ENCODE assay signal across 18 cellular contexts in the genomic region with DNA sequence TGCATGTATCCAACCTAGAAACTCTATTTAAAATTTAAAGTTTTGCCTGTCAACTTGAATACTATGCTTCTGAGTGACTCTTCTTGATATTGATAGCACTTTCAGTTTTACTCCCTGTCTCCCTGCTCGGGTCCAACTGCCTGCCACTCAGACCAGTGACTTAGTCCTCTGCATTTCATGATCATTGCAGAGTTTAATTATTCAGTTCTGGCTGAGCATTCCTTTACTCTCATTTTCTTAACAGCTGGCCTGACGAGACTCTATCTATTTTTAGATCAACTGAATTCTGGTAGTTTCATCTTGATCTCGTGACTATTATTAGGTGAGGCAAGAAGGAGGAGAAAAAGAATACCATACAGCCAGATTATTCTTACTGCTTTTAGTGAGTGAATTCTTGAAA.
DNase-seq lines count a peak whose midpoint lies in the region; ATAC-seq, FAIRE-seq and TF ChIP-seq lines count a peak whose summit lies in the region.
"Had no signal": no experiment of that assay in that cellular context is flagged by ENCODE, and none has a peak within 500 bp of the region (broad histone marks: within the 10 kb centered on the region; RNA-seq: fewer than 3 reads in every experiment).

No MANE protein-coding gene starts in this region.

- intact Hi-C loops in HCT116 (cut with micrococcal nuclease) (no loop called here), kidney (cut with DNase I) (no loop called here)
- intact Hi-C loops in naive thymus-derived CD4-positive, alpha-beta T cell (cut with micrococcal nuclease), result no loop called here

- H3K27ac Mint-ChIP-seq in naive thymus-derived CD4-positive, alpha-beta T cell, result no peak overlapping the region
- H3K27ac Mint-ChIP-seq: activated CD4-positive, alpha-beta T cell treated with anti-CD3 and anti-CD28 coated beads for 36 hours; T-helper 1 cell treated with Interleukin-12 subunit alpha and Interleukin-12 subunit beta and Interleukin-4 antibody, amounts not matched to agents 30 μg/mL and 1 μg/mL, for 36 hours had no signal

- CTCF ChIA-PET in HCT116 (lab: Charles Lee), result no interaction called here
- CTCF ChIA-PET in naive thymus-derived CD4-positive, alpha-beta T cell (lab: Charles Lee), result no interaction called here

- H2AFZ ChIP-seq in HCT116 (ENCODE audit: low read depth, low read length, poor library complexity, severe bottlenecking) (peak overlapping the region; percentile 60), osteoblast (ENCODE audit: low read length) (no peak overlapping the region)

- BruUV-seq in HCT116 (replicated peaks; lab: Mats Ljungman, UMichigan), result no TSS peak

- H3K27me3 ChIP-seq in HCT116 (ENCODE audit: insufficient read depth, low read length) (no peaks in the 10 kb centered on the region), osteoblast (ENCODE audit: insufficient read depth, low read length) (no peaks in the 10 kb centered on the region)
- H3K27me3 ChIP-seq in naive thymus-derived CD4-positive, alpha-beta T cell (ENCODE audit: control insufficient read depth in 2 of 2, insufficient read depth in 2 of 2, low read length in 2 of 2), result no peaks in the 10 kb centered on the region
- H3K27me3 ChIP-seq: colonic mucosa, upper lobe of left lung had no signal

- H4K20me1 ChIP-seq in HCT116 (ENCODE audit: insufficient read depth), result no peaks in the 10 kb centered on the region
- H4K20me1 ChIP-seq in osteoblast (ENCODE audit: insufficient read depth, low read length), result no peaks in the 10 kb centered on the region

- no peaks in the 10 kb centered on the region for H3K4me1 Mint-ChIP-seq in naive thymus-derived CD4-positive, alpha-beta T cell
- H3K4me1 Mint-ChIP-seq: activated CD4-positive, alpha-beta T cell treated with anti-CD3 and anti-CD28 coated beads for 36 hours had no signal

- H3K27ac ChIP-seq in HCT116 (ENCODE audit: low read depth, low read length), result no peak overlapping the region
- no peak overlapping the region for H3K27ac ChIP-seq in substantia nigra (ENCODE audit: low read depth, low read length, poor library complexity, severe bottlenecking)
- H3K27ac ChIP-seq in naive thymus-derived CD4-positive, alpha-beta T cell (ENCODE audit: low read depth, low read length), result no peak overlapping the region
- no peak overlapping the region for H3K27ac ChIP-seq in kidney (ENCODE audit: low read depth in 2 of 2, low read length in 2 of 2)
- no peak overlapping the region for H3K27ac ChIP-seq in osteoblast (ENCODE audit: low read depth, low read length)
- H3K27ac ChIP-seq: colonic mucosa, upper lobe of left lung had no signal

- no peaks in the 10 kb centered on the region for H3K36me3 Mint-ChIP-seq in naive thymus-derived CD4-positive, alpha-beta T cell

- TF ChIP-seq CTCF in HCT116 (IDR thresholded peaks at IDR 0.05 in 2 of 3, conservative IDR thresholded peaks at IDR 0.05 in 1 of 3; ENCODE audit: borderline replicate concordance in 1 of 3, insufficient read depth in 1 of 3, low read depth in 2 of 3, low read length in 2 of 3) (no peak), kidney (IDR thresholded peaks at IDR 0.05; ENCODE audit: borderline replicate concordance, extremely low read depth, insufficient read depth) (no peak), osteoblast (IDR thresholded peaks at IDR 0.05; ENCODE audit: extremely low read depth, low read depth, low read length) (no peak)

- H3K9me3 ChIP-seq in HCT116 (ENCODE audit: control insufficient read depth in 1 of 2, insufficient read depth in 1 of 2, low read depth in 1 of 2, low read length in 2 of 2) (no peaks in the 10 kb centered on the region), kidney (ENCODE audit: control insufficient read depth in 1 of 2, low read length in 2 of 2) (no peaks in the 10 kb centered on the region), osteoblast (ENCODE audit: low read depth, low read length) (peaks cover 3% of the 10 kb centered on the region)
- no peaks in the 10 kb centered on the region for H3K9me3 ChIP-seq in naive thymus-derived CD4-positive, alpha-beta T cell (ENCODE audit: control insufficient read depth in 2 of 3, low read length in 3 of 3)
- H3K9me3 ChIP-seq: colonic mucosa, upper lobe of left lung had no signal

- H3K4me2 ChIP-seq in HCT116 (ENCODE audit: low read length), result no peak overlapping the region
- no peak overlapping the region for H3K4me2 ChIP-seq in osteoblast (ENCODE audit: insufficient read depth, low read length)

- peak; percentile 8 for DNase-seq in EH (ENCODE audit: low read depth)
- no peak for DNase-seq in HCT116 (ENCODE audit: low read depth, low spot score)
- peak; percentile 8 for DNase-seq in RCC 7860 (ENCODE audit: low spot score)
- peak; percentile 54 for DNase-seq in kidney tubule cell (ENCODE audit: low spot score)
- DNase-seq in substantia nigra (lab: John Stamatoyannopoulos, UW), result no peak
- DNase-seq in naive thymus-derived CD4-positive, alpha-beta T cell, result no peak
- no peak for DNase-seq in kidney
- no peak for DNase-seq in osteoblast (ENCODE audit: insufficient read length, low spot score, missing footprints)
- DNase-seq: activated CD4-positive, alpha-beta T cell treated with anti-CD3 and anti-CD28 coated beads for 36 hours; activated T-cell treated with anti-CD3 and anti-CD28 coated beads, Interleukin-2, amount 50 U/mL, for 48 hours; amygdala; colonic mucosa; GOT3; left cardiac atrium; stimulated activated CD4-positive, alpha-beta T cell treated with anti-CD3 and anti-CD28 coated beads, Interleukin-2, amount 100 ng/mL, for 48 hours; upper lobe of left lung had no signal

- POLR2A ChIA-PET in HCT116 (lab: Charles Lee), result no interaction called here
- POLR2A ChIA-PET in naive thymus-derived CD4-positive, alpha-beta T cell (lab: Charles Lee), result no interaction called here

- no peak for ATAC-seq in HCT116
- ATAC-seq in naive thymus-derived CD4-positive, alpha-beta T cell, result no peak
- ATAC-seq: activated CD4-positive, alpha-beta T cell treated with anti-CD3 and anti-CD28 coated beads for 36 hours; left cardiac atrium had no signal

- no peaks in the 10 kb centered on the region for H3K36me3 ChIP-seq in HCT116 (ENCODE audit: control insufficient read depth in 1 of 2, insufficient read depth in 2 of 2, low read length in 2 of 2)
- H3K36me3 ChIP-seq in naive thymus-derived CD4-positive, alpha-beta T cell (ENCODE audit: control insufficient read depth in 2 of 3, insufficient read depth in 3 of 3, low read length in 3 of 3), result no peaks in the 10 kb centered on the region
- H3K36me3 ChIP-seq in kidney (ENCODE audit: control insufficient read depth in 1 of 2, insufficient read depth in 2 of 2, low read length in 2 of 2), result no peaks in the 10 kb centered on the region
- no peaks in the 10 kb centered on the region for H3K36me3 ChIP-seq in osteoblast (ENCODE audit: insufficient read depth, low read length)
- H3K36me3 ChIP-seq: colonic mucosa, upper lobe of left lung had no signal

- no peak overlapping the region for H3K4me3 Mint-ChIP-seq in naive thymus-derived CD4-positive, alpha-beta T cell
- H3K4me3 Mint-ChIP-seq: activated CD4-positive, alpha-beta T cell treated with anti-CD3 and anti-CD28 coated beads for 36 hours; T-helper 1 cell treated with Interleukin-12 subunit alpha and Interleukin-12 subunit beta and Interleukin-4 antibody, amounts not matched to agents 30 μg/mL and 1 μg/mL, for 36 hours had no signal

- H3K9ac ChIP-seq in HCT116 (ENCODE audit: low read length), result no peak overlapping the region
- no peak overlapping the region for H3K9ac ChIP-seq in kidney (ENCODE audit: low read length in 2 of 2)

- H3K4me1 ChIP-seq in HCT116 (ENCODE audit: control insufficient read depth in 1 of 2, insufficient read depth in 2 of 2, low read length in 2 of 2) (no peaks in the 10 kb centered on the region), kidney (ENCODE audit: control insufficient read depth in 1 of 2, insufficient read depth in 1 of 2, low read depth in 1 of 2, low read length in 2 of 2) (no peaks in the 10 kb centered on the region), osteoblast (ENCODE audit: insufficient read depth, low read length) (no peaks in the 10 kb centered on the region)
- H3K4me1 ChIP-seq in naive thymus-derived CD4-positive, alpha-beta T cell (ENCODE audit: control insufficient read depth in 2 of 2, insufficient read depth in 2 of 2, low read length in 2 of 2), result no peaks in the 10 kb centered on the region
- H3K4me1 ChIP-seq: colonic mucosa, upper lobe of left lung had no signal

- H3K9me2 ChIP-seq in HCT116 (ENCODE audit: insufficient read depth), result no peaks in the 10 kb centered on the region

- no peaks in the 10 kb centered on the region for H3K79me2 ChIP-seq in HCT116 (ENCODE audit: insufficient read depth, low read length)
- H3K79me2 ChIP-seq in osteoblast (ENCODE audit: insufficient read depth, low read length), result no peaks in the 10 kb centered on the region

- TF ChIP-seq RAD21 in HCT116 (IDR thresholded peaks at IDR 0.05; ENCODE audit: low read depth), result no peak

- peaks cover 0 to 18% (median 4%) of the 10 kb centered on the region in 11 donors for H3K9me3 Mint-ChIP-seq in naive thymus-derived CD4-positive, alpha-beta T cell

- no peaks in the 10 kb centered on the region for H3K27me3 Mint-ChIP-seq in naive thymus-derived CD4-positive, alpha-beta T cell
- H3K27me3 Mint-ChIP-seq: activated CD4-positive, alpha-beta T cell treated with anti-CD3 and anti-CD28 coated beads for 36 hours had no signal

- FAIRE-seq in RCC 7860 (lab: Jason Lieb, UNC), result peak; percentile 24
- FAIRE-seq in kidney (lab: Jason Lieb, UNC), result no peak
- FAIRE-seq: GM18507 had no signal

- no peak for TF ChIP-seq POLR2A in HCT116 (IDR thresholded peaks at IDR 0.05; ENCODE audit: borderline replicate concordance, extremely low read depth, insufficient read depth, insufficient read length)

- RAD21 ChIA-PET in HCT116 (lab: Charles Lee; ENCODE audit: low non-redundant PET in 1 of 2, low total read pairs in 2 of 2, uncharacterized antibody in 2 of 2, unreplicated experiment in 2 of 2), result no interaction called here

- no peak overlapping the region for H3K4me3 ChIP-seq in HCT116 (replicated peaks in 1 of 2; ENCODE audit: low read depth in 1 of 2, low read length in 2 of 2)
- no peak overlapping the region for H3K4me3 ChIP-seq in naive thymus-derived CD4-positive, alpha-beta T cell (ENCODE audit: low read length)
- H3K4me3 ChIP-seq in kidney (ENCODE audit: low read length in 2 of 2), result no peak overlapping the region
- H3K4me3 ChIP-seq in osteoblast (ENCODE audit: insufficient read depth, low read length), result no peak overlapping the region
- H3K4me3 ChIP-seq: colonic mucosa, upper lobe of left lung had no signal

TF ChIP-seq in HCT116, 20 proteins besides CTCF, POLR2A, EP300 and RAD21 (continues in another document):
- TF ChIP-seq ZNF274 (IDR thresholded peaks at IDR 0.05; ENCODE audit: low read depth, low read length), result no peak
- TF ChIP-seq CEBPB (IDR thresholded peaks at IDR 0.05; ENCODE audit: low read depth), result no peak
- TF ChIP-seq ATF3 (IDR thresholded peaks at IDR 0.05), result no peak
- no peak for TF ChIP-seq EZH2 (IDR thresholded peaks at IDR 0.05)
- no peak for TF ChIP-seq JUND (IDR thresholded peaks at IDR 0.05)
- TF ChIP-seq POLR2AphosphoS5 (IDR thresholded peaks at IDR 0.05; ENCODE audit: low read depth, low read length), result no peak
- TF ChIP-seq YY1 (IDR thresholded peaks at IDR 0.05; ENCODE audit: extremely low read depth, insufficient replicate concordance, low read depth, low read length), result no peak

Comparison
In these comparisons a context has a peak if more than half of its experiments do, and no peak if none do; other contexts are left out.
1. DNase-seq: peak in EH (single experiment), RCC 7860 (single experiment) and kidney tubule cell (single experiment); none in HCT116 (single experiment), substantia nigra (0 of 49), naive thymus-derived CD4-positive, alpha-beta T cell (0 of 9), kidney (single experiment) and osteoblast (single experiment).